Comparison of ENCODE assay signal across 17 cellular contexts in the genomic region with DNA sequence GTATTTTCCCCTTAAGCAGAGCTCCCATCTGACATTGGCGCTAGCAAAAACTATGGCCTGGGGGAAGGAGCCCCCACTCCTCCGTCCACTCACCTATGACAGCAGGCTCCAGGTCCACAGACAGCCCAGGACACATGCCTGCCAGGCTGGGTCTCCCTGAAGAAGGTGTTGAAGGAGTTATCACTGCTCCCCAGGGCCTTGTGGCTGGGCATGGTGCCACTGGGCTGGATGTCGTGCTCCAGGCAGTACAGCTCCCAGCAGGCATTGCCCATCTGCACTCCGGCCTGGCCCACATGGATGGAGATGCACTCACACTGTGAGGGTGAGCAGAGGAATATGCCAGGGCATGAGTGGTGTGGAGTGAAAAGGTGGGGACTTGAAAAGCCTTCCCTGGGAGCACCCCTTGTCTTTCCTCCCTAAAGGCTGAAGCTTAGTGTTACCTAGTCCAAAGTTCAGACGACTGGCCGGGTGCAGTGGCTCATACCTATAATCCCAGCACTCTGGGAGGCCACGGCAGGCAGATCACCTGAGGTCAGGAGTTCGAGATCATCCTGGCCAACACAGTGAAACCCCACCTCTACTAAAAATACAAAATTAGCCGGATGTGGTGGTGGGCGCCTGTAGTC. TPM values are rescaled to one million over a fixed set of nuclear protein-coding genes. Genes with fewer than 3 reads are reported as not detected.
DNase-seq lines count a peak whose midpoint lies in the region; ATAC-seq and TF ChIP-seq lines count a peak whose summit lies in the region.
"Had no signal": no experiment of that assay in that cellular context is flagged by ENCODE, and none has a peak within 500 bp of the region (broad histone marks: within the 10 kb centered on the region; RNA-seq: fewer than 3 reads in every experiment).

No MANE protein-coding gene starts in this region.

- POLR2A ChIA-PET in Caco-2 (lab: Charles Lee) = no interaction called here

- peak overlapping the region; percentile 97 for H3K4me3 Mint-ChIP-seq in Caco-2 (ENCODE audit: unreplicated experiment)
- H3K4me3 Mint-ChIP-seq: activated naive CD4-positive, alpha-beta T cell treated with anti-CD3 and anti-CD28 coated beads for 36 hours; dendritic cell treated with granulocyte-macrophage colony-stimulating factor and Interleukin-4, amounts not matched to agents 40 ng/mL and 50 ng/mL, for 4 days; stimulated activated naive CD8-positive, alpha-beta T cell treated with anti-CD3 and anti-CD28 coated beads, Interleukin-15, amount 100 ng/mL, for 72 hours had no signal

- no peak overlapping the region for H3K4me3 ChIP-seq in Caco-2 (ENCODE audit: low read depth, low read length)
- no peak overlapping the region for H3K4me3 ChIP-seq in esophagus muscularis mucosa
- H3K4me3 ChIP-seq in lower lobe of right lung = no peak overlapping the region
- no peak overlapping the region for H3K4me3 ChIP-seq in stomach

- 89% methylated on average over 9 of the region's 10 CpGs for WGBS in esophagus muscularis mucosa
- 81 to 92% (median 84%) methylated on average over 10 of the region's 10 CpGs for WGBS in stomach, 5 donors

- intact Hi-C loops in Caco-2 (cut with micrococcal nuclease; ENCODE audit: unreplicated experiment) (no loop called here), esophagus muscularis mucosa (cut with DNase I) (no loop called here), lower lobe of right lung (cut with DNase I) (no loop called here), stomach (cut with DNase I; ENCODE audit: low total_unique reads) (no loop called here)

- CTCF ChIA-PET in Caco-2 (lab: Charles Lee) = interaction anchor here (0.8 kb wide), 1 partner anchor 68 kb away, joined by 5 read pairs; the partner anchor contains the start of gene KLHL12

- no peaks in the 10 kb centered on the region for H3K9me3 Mint-ChIP-seq in Caco-2 (ENCODE audit: unreplicated experiment)
- H3K9me3 Mint-ChIP-seq: activated B cell treated with CpG ODN at 0.5 μM for 24 hours; activated naive CD4-positive, alpha-beta T cell treated with anti-CD3 and anti-CD28 coated beads for 36 hours; dendritic cell treated with granulocyte-macrophage colony-stimulating factor and Interleukin-4, amounts not matched to agents 40 ng/mL and 50 ng/mL, for 4 days; stimulated activated naive CD8-positive, alpha-beta T cell treated with anti-CD3 and anti-CD28 coated beads, Interleukin-15, amount 100 ng/mL, for 72 hours; T-cell had no signal

- TF ChIP-seq EP300 in esophagus muscularis mucosa (IDR thresholded peaks at IDR 0.05) = no peak
- TF ChIP-seq EP300 in stomach (IDR thresholded peaks at IDR 0.05) = no peak

- BruUV-seq in Caco-2 (replicated peaks; lab: Mats Ljungman, UMichigan) = no TSS peak

- DNase-seq in Caco-2 (no peak), esophagus muscularis mucosa (ENCODE audit: extremely low spot score) (no peak), lower lobe of right lung (no peak), stomach (no peak), NCI-H510A (lab: John Stamatoyannopoulos, UW) (no peak), NCI-H345 (lab: John Stamatoyannopoulos, UW) (no peak), SIG-M5 treated with dmso at 0.1 percent for 504 hours (lab: John Stamatoyannopoulos, UW; ENCODE audit: unreplicated experiment) (no peak)
- DNase-seq in activated CD8-positive, alpha-beta memory T cell treated with anti-CD3 and anti-CD28 coated beads for 24 hours = no peak
- DNase-seq: activated B cell treated with CpG ODN at 0.5 μM for 24 hours; activated naive CD4-positive, alpha-beta T cell treated with anti-CD3 and anti-CD28 coated beads for 36 hours; MM.1S; NCI-H187 treated with DMSO at 0.1 percent for 48 hours; occipital lobe; stimulated activated CD4-positive, alpha-beta T cell treated with anti-CD3 and anti-CD28 coated beads, Interleukin-12 subunit alpha, Interleukin-12 subunit beta, amount 100 ng/mL, for 4 hours; stimulated activated naive CD8-positive, alpha-beta T cell treated with anti-CD3 and anti-CD28 coated beads, Interleukin-15, amount 100 ng/mL, for 72 hours; T-cell had no signal

- H3K36me3 Mint-ChIP-seq in Caco-2 (ENCODE audit: insufficient read depth, unreplicated experiment) = peaks cover 60% of the 10 kb centered on the region
- H3K36me3 Mint-ChIP-seq: T-cell had no signal

- TF ChIP-seq POLR2A in esophagus muscularis mucosa (IDR thresholded peaks at IDR 0.05; ENCODE audit: low read depth) (no peak), stomach (IDR thresholded peaks at IDR 0.05) (no peak)

- peak overlapping the region in 3 of 4 donors; percentile 38 to 63 (median 56) for H3K27ac ChIP-seq in esophagus muscularis mucosa (replicated peaks in 1 of 4)
- H3K27ac ChIP-seq in lower lobe of right lung = peak overlapping the region; percentile 60
- H3K27ac ChIP-seq in stomach = peak overlapping the region in 4 of 5 donors; percentile 7 to 71 (median 48)

- no peaks in the 10 kb centered on the region for H3K27me3 Mint-ChIP-seq in Caco-2 (ENCODE audit: insufficient read depth, unreplicated experiment)

- no peaks in the 10 kb centered on the region for H3K9me3 ChIP-seq in Caco-2
- no peaks in the 10 kb centered on the region for H3K9me3 ChIP-seq in esophagus muscularis mucosa
- H3K9me3 ChIP-seq in lower lobe of right lung = no peaks in the 10 kb centered on the region
- H3K9me3 ChIP-seq in stomach = no peaks in the 10 kb centered on the region

- peak overlapping the region; percentile 95 for H3K27ac Mint-ChIP-seq in Caco-2 (ENCODE audit: unreplicated experiment)
- H3K27ac Mint-ChIP-seq: activated B cell treated with CpG ODN at 0.5 μM for 24 hours; activated naive CD4-positive, alpha-beta T cell treated with anti-CD3 and anti-CD28 coated beads for 36 hours; dendritic cell treated with granulocyte-macrophage colony-stimulating factor and Interleukin-4, amounts not matched to agents 40 ng/mL and 50 ng/mL, for 4 days; stimulated activated naive CD8-positive, alpha-beta T cell treated with anti-CD3 and anti-CD28 coated beads, Interleukin-15, amount 100 ng/mL, for 72 hours; T-cell had no signal

- no peak for ATAC-seq in lower lobe of right lung
- ATAC-seq: stimulated activated naive CD8-positive, alpha-beta T cell treated with anti-CD3 and anti-CD28 coated beads, Interleukin-15, amount 100 ng/mL, for 72 hours; T-cell had no signal

- H3K27me3 ChIP-seq in Caco-2 (replicated peaks; ENCODE audit: control insufficient read depth, insufficient read depth, low read length) (no peaks in the 10 kb centered on the region), esophagus muscularis mucosa (no peaks in the 10 kb centered on the region), lower lobe of right lung (ENCODE audit: low read depth) (no peaks in the 10 kb centered on the region), stomach (no peaks in the 10 kb centered on the region)

- peaks cover 38% of the 10 kb centered on the region for H3K4me1 Mint-ChIP-seq in Caco-2 (ENCODE audit: low read depth, unreplicated experiment)

- peaks cover 67% of the 10 kb centered on the region for H3K4me1 ChIP-seq in Caco-2
- peaks cover 8 to 26% (median 17%) of the 10 kb centered on the region in 4 donors for H3K4me1 ChIP-seq in esophagus muscularis mucosa
- H3K4me1 ChIP-seq in lower lobe of right lung = peaks cover 18% of the 10 kb centered on the region
- peaks cover 4 to 32% (median 22%) of the 10 kb centered on the region in 4 donors for H3K4me1 ChIP-seq in stomach

- H3K36me3 ChIP-seq in Caco-2 (ENCODE audit: control insufficient read depth, insufficient read depth, low read length) (peaks cover 11% of the 10 kb centered on the region), esophagus muscularis mucosa (no peaks in the 10 kb centered on the region), lower lobe of right lung (no peaks in the 10 kb centered on the region), stomach (no peaks in the 10 kb centered on the region)

- TF ChIP-seq CTCF in Caco-2 (IDR thresholded peaks at IDR 0.05; ENCODE audit: insufficient read depth in 1 of 2, low read depth in 1 of 2, low read length in 1 of 2, severe bottlenecking in 1 of 2, unreplicated experiment in 1 of 2) (no peak), esophagus muscularis mucosa (IDR thresholded peaks at IDR 0.05) (no peak), lower lobe of right lung (IDR thresholded peaks at IDR 0.05) (no peak), stomach (IDR thresholded peaks at IDR 0.05) (no peak)

RNA-seq across cellular contexts. Expression of gene RABIF, which starts 30.0 kb away (rescaled TPM):
- total RNA-seq in Caco-2 (2022) = 9.2 and 9.6 TPM in 2 replicates
- 1 to 10 TPM; 4.5 to 8.3 (median 6.9) TPM for total RNA-seq in esophagus muscularis mucosa
- total RNA-seq in lower lobe of right lung = 8.3 TPM
- 1 to 10 TPM in 2 of 5 donors, under 1 TPM in 1, not detected in 2; 0.45 to 5.1 (median 4.2) TPM for total RNA-seq in stomach
- 1 to 10 TPM; 4.9 to 9.1 (median 6.1) TPM for polyA plus RNA-seq in stomach

RNA-seq across cellular contexts. Expression of gene PCAT6, which starts 48.1 kb away (rescaled TPM):
- total RNA-seq in Caco-2 (2022) (1.4 TPM in 1 of 2 replicates, not detected in the other), esophagus muscularis mucosa (not detected), lower lobe of right lung (0.71 TPM), stomach (not detected)
- 1 to 10 TPM; 1.2 to 3.9 (median 2.7) TPM for polyA plus RNA-seq in stomach
- total RNA-seq: occipital lobe had no signal

RNA-seq across cellular contexts. Expression of gene KDM5B, which starts 50.7 kb away (rescaled TPM):
- total RNA-seq in Caco-2 (2022) = 62.7 and 67.5 TPM in 2 replicates
- 10 to 100 TPM; 21.4 to 34.9 (median 31.8) TPM for total RNA-seq in esophagus muscularis mucosa
- 48.9 TPM for total RNA-seq in lower lobe of right lung
- total RNA-seq in stomach = 100 to 1,000 TPM in 2 of 5 donors, 10 to 100 TPM in 3; 46.0 to 229 (median 84.5) TPM
- 10 to 100 TPM in 1 of 3 donors, 1 to 10 TPM in 2; 6.5 to 13.4 (median 7.2) TPM for polyA plus RNA-seq in stomach
